In the genomic region with DNA sequence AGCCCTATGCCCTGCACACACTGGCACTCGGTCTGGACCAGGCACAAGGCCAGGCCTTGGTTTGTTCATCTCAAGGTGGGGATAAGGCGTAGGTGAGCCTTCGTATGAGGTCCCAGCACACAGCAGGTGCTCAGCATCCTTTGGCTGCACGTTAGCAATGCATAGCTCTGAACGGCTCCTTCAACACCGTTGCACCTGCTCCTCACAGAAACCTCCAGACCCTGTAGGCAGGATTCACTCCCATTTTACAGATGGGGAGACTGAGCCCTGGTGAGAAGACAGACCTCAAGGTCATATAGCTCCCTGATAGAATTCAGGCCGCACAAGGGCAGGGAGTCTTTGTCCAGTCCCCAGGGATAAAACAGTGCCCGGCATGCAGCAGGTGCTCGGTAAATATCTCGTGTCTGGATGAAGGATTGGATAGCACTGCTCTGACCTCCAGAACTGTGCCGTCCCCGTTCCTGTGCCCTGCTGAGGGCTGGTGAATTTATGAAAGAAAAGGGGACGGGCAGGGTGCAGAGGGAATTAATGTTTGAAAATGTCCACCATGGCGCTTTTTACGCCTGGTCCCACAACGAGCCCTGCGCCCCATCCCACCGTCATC, we compare ENCODE assay signal across 9 cellular contexts. TPM values are rescaled to one million over a fixed set of nuclear protein-coding genes. Genes with fewer than 3 reads are reported as not detected.
A peak's percentile ranks its signal among the peaks of the same experiment; 100 is the strongest.
DNase-seq lines count a peak whose midpoint lies in the region; ATAC-seq, FAIRE-seq and TF ChIP-seq lines count a peak whose summit lies in the region.
"Had no signal": no experiment of that assay in that cellular context is flagged by ENCODE, and none has a peak within 500 bp of the region (broad histone marks: within the 10 kb centered on the region; RNA-seq: fewer than 3 reads in every experiment).

No MANE protein-coding gene starts in this region.

- H4K8ac ChIP-seq in H1 (ENCODE audit: extremely low read depth, insufficient read depth, low read length), result peak overlapping the region; percentile 63

- POLR2A ChIA-PET in H1 (lab: Charles Lee; ENCODE audit: partially characterized antibody), result interaction anchor here (0.7 kb wide), 1 partner anchor 202 kb away, joined by 3 read pairs; no protein-coding TSS in a partner anchor
- POLR2A ChIA-PET in naive thymus-derived CD4-positive, alpha-beta T cell (lab: Charles Lee), result no interaction called here

- peak overlapping the region; percentile 65; the same call in 1 of the 2 replicates for H3K18ac ChIP-seq in H1 (ENCODE audit: extremely low read depth, low read length)

- WGBS in H1 (ENCODE audit: extremely low coverage in 1 of 2, insufficient coverage in 1 of 2, insufficient read length in 1 of 2, insufficient replicate concordance in 2 of 2, low coverage in 1 of 2, low lambda C conversion rate in 2 of 2, missing lambda C conversion rate in 1 of 2), 2 experiments, result 64% methylated on average over 18 of the region's 18 CpGs; no CpG with 5 or more reads in 1 of the 2 experiments
- 51 to 53% methylated on average over 17 to 18 of the region's 18 CpGs for WGBS in upper lobe of left lung, 2 donors

- H4K5ac ChIP-seq in H1 (ENCODE audit: insufficient read length, low read depth, low read length), result no peak overlapping the region

- H3K4me3 Mint-ChIP-seq in activated naive CD4-positive, alpha-beta T cell treated with anti-CD3 and anti-CD28 coated beads, Interleukin-2, amount 50 U/mL, for 24 hours, result peak overlapping the region; percentile 54
- no peak overlapping the region for H3K4me3 Mint-ChIP-seq in activated naive CD4-positive, alpha-beta T cell treated with anti-CD3 and anti-CD28 coated beads for 36 hours
- H3K4me3 Mint-ChIP-seq in naive thymus-derived CD4-positive, alpha-beta T cell, result peak overlapping the region in 8 of 10 donors; percentile 21 to 75 (median 52)
- H3K4me3 Mint-ChIP-seq: activated CD8-positive, alpha-beta T cell treated with anti-CD3 and anti-CD28 coated beads, Interleukin-2, amount 10 ng/mL, durations not matched to agents 7 days and 5 days had no signal

- peak overlapping the region; percentile 56 for H4K91ac ChIP-seq in H1 (replicated peaks; ENCODE audit: insufficient read length, low read length)

- FAIRE-seq in H1 (lab: Jason Lieb, UNC), result no peak

- H2BK12ac ChIP-seq in H1 (ENCODE audit: low read depth, low read length), result no peak overlapping the region

- ATAC-seq in naive thymus-derived CD4-positive, alpha-beta T cell, result no peak
- ATAC-seq in upper lobe of left lung (ENCODE audit: low FRiP score in 2 of 2) (no peak), HG02840 (IDR thresholded peaks at IDR 0.05; ENCODE audit: low FRiP score, unreplicated experiment) (no peak)

- no peak overlapping the region for H2BK5ac ChIP-seq in H1 (ENCODE audit: low read depth, low read length)

- H3K9me3 ChIP-seq in H1 (ENCODE audit: insufficient read depth in 2 of 2, low read depth in 1 of 2, low read length in 1 of 2), result no peaks in the 10 kb centered on the region
- no peaks in the 10 kb centered on the region for H3K9me3 ChIP-seq in naive thymus-derived CD4-positive, alpha-beta T cell (ENCODE audit: control insufficient read depth in 2 of 3, low read length in 3 of 3)
- H3K9me3 ChIP-seq in upper lobe of left lung, result no peaks in the 10 kb centered on the region

- H3K36me3 Mint-ChIP-seq in activated naive CD4-positive, alpha-beta T cell treated with anti-CD3 and anti-CD28 coated beads, Interleukin-2, amount 50 U/mL, for 24 hours, result no peaks in the 10 kb centered on the region
- no peaks in the 10 kb centered on the region for H3K36me3 Mint-ChIP-seq in activated naive CD4-positive, alpha-beta T cell treated with anti-CD3 and anti-CD28 coated beads for 36 hours (ENCODE audit: low read depth)
- no peaks in the 10 kb centered on the region for H3K36me3 Mint-ChIP-seq in naive thymus-derived CD4-positive, alpha-beta T cell

- no peak overlapping the region for H3K23ac ChIP-seq in H1 (ENCODE audit: insufficient read length)

- H3K4ac ChIP-seq in H1 (replicated peaks; ENCODE audit: insufficient read length, low read depth, low read length), result no peak overlapping the region

- no peaks in the 10 kb centered on the region for H3K79me2 ChIP-seq in H1 (ENCODE audit: control insufficient read depth in 1 of 2, insufficient read depth in 2 of 2, low read length in 2 of 2)

- no peak overlapping the region for H3K14ac ChIP-seq in H1 (ENCODE audit: insufficient read length)

- no peaks in the 10 kb centered on the region for H3K9me3 Mint-ChIP-seq in activated naive CD4-positive, alpha-beta T cell treated with anti-CD3 and anti-CD28 coated beads, Interleukin-2, amount 50 U/mL, for 24 hours
- H3K9me3 Mint-ChIP-seq in activated naive CD4-positive, alpha-beta T cell treated with anti-CD3 and anti-CD28 coated beads for 36 hours, result no peaks in the 10 kb centered on the region
- peaks cover 0 to 4% (median 0%) of the 10 kb centered on the region in 11 donors for H3K9me3 Mint-ChIP-seq in naive thymus-derived CD4-positive, alpha-beta T cell

- intact Hi-C loops in activated naive CD4-positive, alpha-beta T cell treated with anti-CD3 and anti-CD28 coated beads for 36 hours (cut with micrococcal nuclease), result no loop called here
- intact Hi-C loops in naive thymus-derived CD4-positive, alpha-beta T cell (cut with micrococcal nuclease), result no loop called here

- H3K79me1 ChIP-seq in H1 (ENCODE audit: low read depth, low read length), result no peaks in the 10 kb centered on the region; the same call in 1 of the 2 replicates

- H3K27me3 Mint-ChIP-seq in activated naive CD4-positive, alpha-beta T cell treated with anti-CD3 and anti-CD28 coated beads, Interleukin-2, amount 50 U/mL, for 24 hours, result peaks cover 40% of the 10 kb centered on the region
- H3K27me3 Mint-ChIP-seq in activated naive CD4-positive, alpha-beta T cell treated with anti-CD3 and anti-CD28 coated beads for 36 hours (ENCODE audit: low read depth), result peaks cover 40% of the 10 kb centered on the region
- peaks cover 44 to 67% (median 62%) of the 10 kb centered on the region in 5 donors for H3K27me3 Mint-ChIP-seq in naive thymus-derived CD4-positive, alpha-beta T cell

- no peak overlapping the region; a peak in 1 of 7 replicates for H3K9ac ChIP-seq in H1 (replicated peaks in 1 of 4; ENCODE audit: extremely low read depth in 1 of 4, low read depth in 3 of 4, low read length in 3 of 4)

- H2AK5ac ChIP-seq in H1 (ENCODE audit: low read depth, low read length), result no peak overlapping the region

- H3K27ac ChIP-seq in H1 (ENCODE audit: low read depth, low read length) (no peak overlapping the region), upper lobe of left lung (no peak overlapping the region)
- no peak overlapping the region for H3K27ac ChIP-seq in naive thymus-derived CD4-positive, alpha-beta T cell (ENCODE audit: low read depth, low read length)

- H4K20me1 ChIP-seq in H1 (replicated peaks in 1 of 2; ENCODE audit: control insufficient read depth in 1 of 2, insufficient read depth in 2 of 2, low read length in 2 of 2), result peaks cover 3 to 4% of the 10 kb centered on the region in 2 experiments

- CTCF ChIA-PET in activated naive CD4-positive, alpha-beta T cell treated with anti-CD3 and anti-CD28 coated beads for 36 hours (lab: Charles Lee), result no interaction called here
- CTCF ChIA-PET in H1 (lab: Charles Lee; ENCODE audit: partially characterized antibody), result interaction anchor here (1.3 to 1.8 kb wide), 2 partner anchors 76 to 472 kb away, joined by 4 to 5 read pairs; no protein-coding TSS in a partner anchor
- CTCF ChIA-PET in naive thymus-derived CD4-positive, alpha-beta T cell (lab: Charles Lee), result no interaction called here

- H3K4me1 ChIP-seq in H1 (replicated peaks in 1 of 4; ENCODE audit: control insufficient read depth in 3 of 4, insufficient read depth in 4 of 4, low read length in 3 of 4) (peaks cover 0 to 16% (median 12%) of the 10 kb centered on the region in 4 experiments; a peak in 6 of 7 replicates), upper lobe of left lung (peaks cover 10 to 20% (median 14%) of the 10 kb centered on the region in 4 donors)
- H3K4me1 ChIP-seq in naive thymus-derived CD4-positive, alpha-beta T cell (ENCODE audit: control insufficient read depth in 2 of 2, insufficient read depth in 2 of 2, low read length in 2 of 2), result no peaks in the 10 kb centered on the region

- no peak overlapping the region for H2BK15ac ChIP-seq in H1 (ENCODE audit: low read length)

- H2BK20ac ChIP-seq in H1 (ENCODE audit: low read length), result no peak overlapping the region; the same call in 1 of the 2 replicates

- no peak overlapping the region for H3K56ac ChIP-seq in H1 (replicated peaks; ENCODE audit: insufficient read length, low read depth, low read length)

- no peak overlapping the region for H2BK120ac ChIP-seq in H1 (replicated peaks; ENCODE audit: low read depth, low read length)

- peak overlapping the region; percentile 43 to 92 for H3K4me2 ChIP-seq in H1 (ENCODE audit: insufficient read depth in 1 of 2, low read depth in 2 of 2, low read length in 2 of 2)

- H3K36me3 ChIP-seq in H1 (ENCODE audit: control insufficient read depth in 2 of 4, insufficient read depth in 4 of 4, low read length in 3 of 4) (no peaks in the 10 kb centered on the region), upper lobe of left lung (no peaks in the 10 kb centered on the region)
- H3K36me3 ChIP-seq in naive thymus-derived CD4-positive, alpha-beta T cell (ENCODE audit: control insufficient read depth in 2 of 3, insufficient read depth in 3 of 3, low read length in 3 of 3), result no peaks in the 10 kb centered on the region

- TF ChIP-seq POLR2A in H1 (IDR thresholded peaks at IDR 0.05; ENCODE audit: control extremely low read depth in 1 of 2, low read depth in 2 of 2, low read length in 2 of 2) (no peak), upper lobe of left lung (IDR thresholded peaks at IDR 0.05) (no peak)

- TF ChIP-seq CTCF in H1 (IDR thresholded peaks at IDR 0.05; ENCODE audit: control extremely low read depth in 1 of 3, insufficient read depth in 1 of 3, low read depth in 1 of 3, low read length in 3 of 3) (no peak), upper lobe of left lung (IDR thresholded peaks at IDR 0.05) (no peak)

- peaks cover 10% of the 10 kb centered on the region; the same call in 1 of the 2 replicates for H3K23me2 ChIP-seq in H1 (ENCODE audit: low read depth, low read length)

- peaks cover 3% of the 10 kb centered on the region for H3K4me1 Mint-ChIP-seq in activated naive CD4-positive, alpha-beta T cell treated with anti-CD3 and anti-CD28 coated beads, Interleukin-2, amount 50 U/mL, for 24 hours
- H3K4me1 Mint-ChIP-seq in activated naive CD4-positive, alpha-beta T cell treated with anti-CD3 and anti-CD28 coated beads for 36 hours (ENCODE audit: low read depth), result peaks cover 7% of the 10 kb centered on the region
- peaks cover 0 to 9% (median 5%) of the 10 kb centered on the region in 7 donors for H3K4me1 Mint-ChIP-seq in naive thymus-derived CD4-positive, alpha-beta T cell

- no peak overlapping the region for H3K27ac Mint-ChIP-seq in activated naive CD4-positive, alpha-beta T cell treated with anti-CD3 and anti-CD28 coated beads, Interleukin-2, amount 50 U/mL, for 24 hours
- H3K27ac Mint-ChIP-seq in activated naive CD4-positive, alpha-beta T cell treated with anti-CD3 and anti-CD28 coated beads for 36 hours, result no peak overlapping the region
- H3K27ac Mint-ChIP-seq in naive thymus-derived CD4-positive, alpha-beta T cell, result peak overlapping the region in 1 of 9 donors; percentile 13
- H3K27ac Mint-ChIP-seq: activated CD8-positive, alpha-beta T cell treated with anti-CD3 and anti-CD28 coated beads, Interleukin-2, amount 10 ng/mL, durations not matched to agents 7 days and 5 days had no signal

- no peak for TF ChIP-seq RAD21 in H1 (IDR thresholded peaks at IDR 0.05 in 1 of 2, conservative IDR thresholded peaks at IDR 0.05 in 1 of 2; ENCODE audit: low read depth in 2 of 2, low read length in 2 of 2)

- H3K27me3 ChIP-seq in H1 (replicated peaks in 1 of 4; ENCODE audit: control insufficient read depth in 3 of 4, extremely low read depth in 1 of 4, insufficient read depth in 3 of 4, low read length in 3 of 4) (peaks cover 20 to 53% (median 40%) of the 10 kb centered on the region in 4 experiments), upper lobe of left lung (peaks cover 0 to 27% (median 13%) of the 10 kb centered on the region in 4 donors)
- no peaks in the 10 kb centered on the region for H3K27me3 ChIP-seq in naive thymus-derived CD4-positive, alpha-beta T cell (ENCODE audit: control insufficient read depth in 2 of 2, insufficient read depth in 2 of 2, low read length in 2 of 2)

- TF ChIP-seq EP300 in H1 (IDR thresholded peaks at IDR 0.05; ENCODE audit: borderline replicate concordance in 1 of 2, low read depth in 2 of 2, low read length in 2 of 2) (no peak), upper lobe of left lung (IDR thresholded peaks at IDR 0.05) (no peak)

- H2AFZ ChIP-seq in H1 (ENCODE audit: low read length), result 0 out of 2 replicates have a peak overlapping the region, but pooled peaks have one; percentile 14

- peak overlapping the region; percentile 32 to 70 (median 47); a peak in 7 of 8 replicates for H3K4me3 ChIP-seq in H1 (ENCODE audit: extremely low read depth in 1 of 4, insufficient read depth in 2 of 4, low read depth in 3 of 4, low read length in 4 of 4)
- no peak overlapping the region for H3K4me3 ChIP-seq in naive thymus-derived CD4-positive, alpha-beta T cell (ENCODE audit: low read length)
- H3K4me3 ChIP-seq in upper lobe of left lung, result peak overlapping the region in 3 of 4 donors; percentile 37 to 41 (median 39)

- DNase-seq in activated naive CD4-positive, alpha-beta T cell treated with anti-CD3 and anti-CD28 coated beads for 36 hours, result no peak
- no peak for DNase-seq in H1 (ENCODE audit: low read depth in 1 of 2, low spot score in 2 of 2)
- DNase-seq in naive thymus-derived CD4-positive, alpha-beta T cell, result no peak
- no peak for DNase-seq in upper lobe of left lung
- no peak for DNase-seq in stimulated activated CD4-positive, alpha-beta T cell treated with anti-CD3 and anti-CD28 coated beads, Interleukin-4, amount 100 ng/mL, for 4 hours
- no peak for DNase-seq in effector CD8-positive, alpha-beta T cell (lab: John Stamatoyannopoulos, UW)
- DNase-seq: activated CD8-positive, alpha-beta T cell treated with anti-CD3 and anti-CD28 coated beads, Interleukin-2, amount 10 ng/mL, durations not matched to agents 7 days and 5 days had no signal

RNA-seq across cellular contexts. Expression of a gene that starts 2.4 kb away (rescaled TPM):
- total RNA-seq in activated naive CD4-positive, alpha-beta T cell treated with anti-CD3 and anti-CD28 coated beads for 36 hours, result not detected
- 6.4 and 7.1 TPM in 2 replicates for total RNA-seq in H1 (2021; fragmentation: NEBNext Ultra II Directional; extraction: Animal tissue kit (Norgen Biotek cat#: 25700))
- 6.4 and 7.5 TPM in 2 replicates for polyA plus RNA-seq in H1 (2011; rRNA removed)
- polyA plus RNA-seq in H1 (2011; cell fraction: cytosol; rRNA removed), result 7.7 TPM
- 8.8 TPM for polyA plus RNA-seq in H1 (2011; cell fraction: nucleus; rRNA removed)
- polyA plus RNA-seq in H1 (2012, experiment 1 of 2), result 4.9 to 7.3 TPM (median 5.8 TPM) in 4 replicates
- 2.3 TPM for polyA plus RNA-seq in H1 (2012, experiment 2 of 2)
- polyA plus RNA-seq in H1 (2013, experiment 1 of 2), result 6.6 TPM
- polyA plus RNA-seq in H1 (2013, experiment 2 of 2), result 6.4 TPM
- 14.1 and 14.6 TPM in 2 replicates for polyA minus RNA-seq in H1 (2011; rRNA and poly(A)+ RNA removed)
- polyA minus RNA-seq in H1 (2011; cell fraction: cytosol; rRNA and poly(A)+ RNA removed), result 4.1 TPM
- 4.2 TPM for polyA minus RNA-seq in H1 (2011; cell fraction: nucleus; rRNA and poly(A)+ RNA removed)
- total RNA-seq in naive thymus-derived CD4-positive, alpha-beta T cell, result not detected
- polyA plus RNA-seq in naive thymus-derived CD4-positive, alpha-beta T cell, result not detected
- under 1 TPM in 2 of 6 donors, not detected in 4; 0.09 to 0.17 TPM for total RNA-seq in upper lobe of left lung
- total RNA-seq: activated CD8-positive, alpha-beta T cell treated with anti-CD3 and anti-CD28 coated beads, Interleukin-2, amount 10 ng/mL, durations not matched to agents 7 days and 5 days had no signal
